In the genomic region with DNA sequence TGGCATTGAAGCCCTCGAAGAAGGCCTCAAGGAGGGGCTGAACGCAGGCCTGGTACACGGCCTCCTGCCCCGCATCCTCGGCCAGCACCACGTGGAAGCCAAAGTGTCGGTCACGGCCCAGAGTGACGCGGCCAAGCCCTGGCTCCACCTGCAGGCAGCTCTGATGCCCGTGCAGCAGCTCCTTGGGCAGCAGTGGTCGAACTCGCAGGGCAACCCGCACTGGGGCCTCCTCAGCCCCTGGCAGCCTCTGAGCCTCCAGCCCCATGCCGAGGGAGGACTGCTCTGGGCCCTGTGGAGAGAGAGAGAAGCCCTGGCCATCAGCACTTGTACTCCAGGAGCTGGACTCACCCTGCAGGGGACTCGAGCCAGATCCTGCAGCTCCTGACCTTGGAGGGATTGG, we compare ENCODE assay signal across 26 cellular contexts. TPM values are rescaled to one million over a fixed set of nuclear protein-coding genes. Genes with fewer than 3 reads are reported as not detected.
A peak's percentile ranks its signal among the peaks of the same experiment; 100 is the strongest.
DNase-seq lines count a peak whose midpoint lies in the region; ATAC-seq and TF ChIP-seq lines count a peak whose summit lies in the region.
"Had no signal": no experiment of that assay in that cellular context is flagged by ENCODE, and none has a peak within 500 bp of the region (broad histone marks: within the 10 kb centered on the region; RNA-seq: fewer than 3 reads in every experiment).

No MANE protein-coding gene starts in this region.

- no peak overlapping the region for H3K4me3 Mint-ChIP-seq in endodermal cell
- no peak overlapping the region for H3K4me3 Mint-ChIP-seq in type B pancreatic cell

- H3K9me3 ChIP-seq in endodermal cell (ENCODE audit: control insufficient read depth, low read length): no peaks in the 10 kb centered on the region
- H3K9me3 ChIP-seq: Caco-2 had no signal

- H3K27me3 Mint-ChIP-seq in endodermal cell (ENCODE audit: insufficient read depth): peaks cover 13% of the 10 kb centered on the region
- H3K27me3 Mint-ChIP-seq in type B pancreatic cell: peaks cover 5% of the 10 kb centered on the region

- H3K36me3 Mint-ChIP-seq in endodermal cell (ENCODE audit: low read depth): peaks cover 32% of the 10 kb centered on the region
- peaks cover 3% of the 10 kb centered on the region for H3K36me3 Mint-ChIP-seq in type B pancreatic cell

- H3K4me3 ChIP-seq in endodermal cell (ENCODE audit: low read length): no peak overlapping the region
- H3K4me3 ChIP-seq: BLaER1 treated with 17β-estradiol and CSF1 and Interleukin-3, amounts not matched to agents 10 nM and 100 nM; PC-9 had no signal

- H3K36me3 ChIP-seq in endodermal cell (ENCODE audit: control insufficient read depth, insufficient read depth, low read length): peaks cover 9% of the 10 kb centered on the region

- intact Hi-C loops in sciatic nerve (cut with DNase I): no loop called here

- no peaks in the 10 kb centered on the region for H3K9me3 Mint-ChIP-seq in endodermal cell
- H3K9me3 Mint-ChIP-seq in type B pancreatic cell: no peaks in the 10 kb centered on the region
- H3K9me3 Mint-ChIP-seq: CD4-positive, alpha-beta T cell had no signal

- no peaks in the 10 kb centered on the region for H3K4me1 ChIP-seq in endodermal cell (ENCODE audit: control insufficient read depth, insufficient read depth, low read length)

- TF ChIP-seq CTCF in endodermal cell (conservative IDR thresholded peaks at IDR 0.05) (peak; percentile 22), type B pancreatic cell (conservative IDR thresholded peaks at IDR 0.05) (no peak)

- no peak overlapping the region for H3K9ac ChIP-seq in endodermal cell (ENCODE audit: extremely low read depth, low read length, poor library complexity, severe bottlenecking)
- H3K9ac ChIP-seq: BLaER1 treated with 17β-estradiol and CSF1 and Interleukin-3, amounts not matched to agents 10 nM and 100 nM had no signal

- DNase-seq in COLO668 (lab: John Stamatoyannopoulos, UW; ENCODE audit: unreplicated experiment): peak; percentile 20
- DNase-seq in RPMI8226: peak; percentile 32
- DNase-seq in endodermal cell: no peak
- DNase-seq in sciatic nerve (ENCODE audit: low spot score): peak; percentile 51
- DNase-seq in stimulated activated CD4-positive, alpha-beta T cell treated with anti-CD3 and anti-CD28 coated beads, Interleukin-4, amount 100 ng/mL, for 4 hours: no peak
- DNase-seq in type B pancreatic cell (ENCODE audit: extremely low spot score, unreplicated experiment): no peak
- no peak for DNase-seq in DMS 273 (lab: John Stamatoyannopoulos, UW; ENCODE audit: unreplicated experiment)
- DNase-seq: AML-193; Caco-2; CD4-positive, alpha-beta T cell; DMS79 treated with DMSO at 0.1 percent for 48 hours; GF-D8; GOT3; Karpas-422; NCI-H1092 treated with DMSO at 0.1 percent for 48 hours; NCI-H146; NCI-H2029; NCI-H446 treated with DMSO at 0.1 percent for 48 hours; NCI-H526; NCI-H82; NK-92 treated with Interleukin-12 subunit alpha and Interleukin-12 subunit beta, amount 100 ng/mL, for 24 hours; PC-9; SHP77 treated with DMSO at 0.1 percent for 48 hours had no signal

- H3K27ac Mint-ChIP-seq in endodermal cell (no peak overlapping the region), type B pancreatic cell (no peak overlapping the region)
- H3K27ac Mint-ChIP-seq: CD4-positive, alpha-beta T cell had no signal

- 87 to 89% methylated on average over 10 to 16 of the region's 16 CpGs for WGBS in endodermal cell (ENCODE audit: insufficient coverage in 1 of 2, insufficient read length in 1 of 2), 2 experiments

- H3K4me1 Mint-ChIP-seq in endodermal cell: peaks cover 10% of the 10 kb centered on the region
- peaks cover 13% of the 10 kb centered on the region for H3K4me1 Mint-ChIP-seq in type B pancreatic cell (ENCODE audit: unreplicated experiment)

- H3K27me3 ChIP-seq in endodermal cell (ENCODE audit: control insufficient read depth, insufficient read depth, low read length, poor library complexity, severe bottlenecking): no peaks in the 10 kb centered on the region

- ATAC-seq in sciatic nerve (no peak), HG02610 (IDR thresholded peaks at IDR 0.05; ENCODE audit: unreplicated experiment) (no peak)

- no peak overlapping the region for H3K27ac ChIP-seq in endodermal cell (ENCODE audit: low read depth, low read length)
- H3K27ac ChIP-seq: BLaER1 treated with 17β-estradiol and CSF1 and Interleukin-3, amounts not matched to agents 10 nM and 100 nM; PC-9 had no signal

RNA-seq across cellular contexts. Expression of a gene that starts 2.6 kb away (rescaled TPM):
- total RNA-seq in endodermal cell (10 to 100 TPM; 22.9 to 24.4 TPM), sciatic nerve (9.2 TPM), type B pancreatic cell (ENCODE audit: low replicate concordance) (5.5 and 15.5 TPM in 2 replicates)
- 9.7 TPM for polyA plus RNA-seq in endodermal cell (2013, experiment 1 of 2)
- polyA plus RNA-seq in endodermal cell (2013, experiment 2 of 2): 8.9 TPM

RNA-seq across cellular contexts. Expression of a gene that starts 26.5 kb away (rescaled TPM):
- total RNA-seq in endodermal cell (under 1 TPM; 0.11 to 0.22 TPM), sciatic nerve (57.4 TPM), type B pancreatic cell (ENCODE audit: low replicate concordance) (0.55 and 0.58 TPM in 2 replicates)
- polyA plus RNA-seq in endodermal cell (2013, experiment 1 of 2): 0.18 TPM
- 0.21 TPM for polyA plus RNA-seq in endodermal cell (2013, experiment 2 of 2)
- total RNA-seq: Caco-2, RPMI7951 had no signal

RNA-seq across cellular contexts. Expression of a gene that starts 37.9 kb away (rescaled TPM):
- total RNA-seq in endodermal cell (1 to 10 TPM; 2.7 to 4.0 TPM), sciatic nerve (6.2 TPM), type B pancreatic cell (ENCODE audit: low replicate concordance) (8.5 and 8.8 TPM in 2 replicates)
- 5.1 TPM for polyA plus RNA-seq in endodermal cell (2013, experiment 1 of 2)
- polyA plus RNA-seq in endodermal cell (2013, experiment 2 of 2): 4.6 TPM

RNA-seq across cellular contexts. Expression of a gene that starts 37.9 kb away (rescaled TPM):
- total RNA-seq in endodermal cell (under 1 TPM; 0.24 to 0.64 TPM), sciatic nerve (not detected), type B pancreatic cell (ENCODE audit: low replicate concordance) (0.29 and 1.5 TPM in 2 replicates)
- 0.11 TPM for polyA plus RNA-seq in endodermal cell (2013, experiment 1 of 2)
- polyA plus RNA-seq in endodermal cell (2013, experiment 2 of 2): 0.25 TPM
- total RNA-seq: CD4-positive, alpha-beta T cell had no signal

Comparison
In these comparisons a context has a peak if more than half of its experiments do, and no peak if none do; other contexts are left out.
1. DNase-seq: peak in COLO668 (single experiment), RPMI8226 (single experiment) and sciatic nerve (single experiment); none in endodermal cell (single experiment), stimulated activated CD4-positive, alpha-beta T cell treated with anti-CD3 and anti-CD28 coated beads, Interleukin-4, amount 100 ng/mL, for 4 hours (0 of 2), type B pancreatic cell (single experiment) and DMS 273 (single experiment).
2. RNA of a gene that starts 26.5 kb away (total RNA-seq): 57.4 TPM in sciatic nerve (single experiment); 0.55 to 0.58 TPM in type B pancreatic cell and 0.11 to 0.22 TPM in endodermal cell; every median in the first group is over 10 times any median in the second.